In genomic region chr7:27132214-27132613, GRCh38 we compare ENCODE assay signal across 20 cellular contexts. TPM values are rescaled to one million over a fixed set of nuclear protein-coding genes. Genes with fewer than 3 reads are reported as not detected.
DNase-seq lines count a peak whose midpoint lies in the region; FAIRE-seq and TF ChIP-seq lines count a peak whose summit lies in the region.
"Had no signal": no experiment of that assay in that cellular context is flagged by ENCODE, and none has a peak within 500 bp of the region (broad histone marks: within the 10 kb centered on the region; RNA-seq: fewer than 3 reads in every experiment).

No MANE protein-coding gene starts in this region.

- no peak overlapping the region for H3K4me2 ChIP-seq in astrocyte (ENCODE audit: low read length)
- H3K4me2 ChIP-seq: BLaER1 had no signal

- H3K4me1 ChIP-seq in astrocyte (ENCODE audit: insufficient read depth, low read length) = peaks cover 6% of the 10 kb centered on the region

- no peaks in the 10 kb centered on the region for H3K79me2 ChIP-seq in astrocyte (ENCODE audit: insufficient read depth, low read length)

- H3K27ac ChIP-seq in astrocyte (ENCODE audit: low read depth, low read length) = no peak overlapping the region
- H3K27ac ChIP-seq: BLaER1, SJSA1 had no signal

- no peak for FAIRE-seq in astrocyte (lab: Jason Lieb, UNC)
- FAIRE-seq: GM18507 had no signal

- no peaks in the 10 kb centered on the region for H4K20me1 ChIP-seq in astrocyte (ENCODE audit: insufficient read depth, low read length)
- H4K20me1 ChIP-seq: BLaER1 had no signal

- H3K36me3 Mint-ChIP-seq in activated naive CD4-positive, alpha-beta T cell treated with anti-CD3 and anti-CD28 coated beads, Interleukin-2, amount 50 U/mL, for 24 hours = no peaks in the 10 kb centered on the region
- no peaks in the 10 kb centered on the region for H3K36me3 Mint-ChIP-seq in activated naive CD4-positive, alpha-beta T cell treated with anti-CD3 and anti-CD28 coated beads, Interleukin-2, amount 10 ng/mL, durations not matched to agents 7 days and 5 days
- H3K36me3 Mint-ChIP-seq in astrocyte (ENCODE audit: low read depth, unreplicated experiment) = no peaks in the 10 kb centered on the region
- H3K36me3 Mint-ChIP-seq in nephron progenitor cell (ENCODE audit: low read depth) = peaks cover 42% of the 10 kb centered on the region

- no peaks in the 10 kb centered on the region for H3K36me3 ChIP-seq in astrocyte (ENCODE audit: insufficient read depth, low read length)
- H3K36me3 ChIP-seq: BLaER1 had no signal

- no peak for DNase-seq in activated naive CD4-positive, alpha-beta T cell treated with anti-CD3 and anti-CD28 coated beads, Interleukin-2, amount 10 ng/mL, durations not matched to agents 7 days and 5 days
- peak; percentile 17 for DNase-seq in astrocyte (ENCODE audit: low read depth)
- DNase-seq in nephron progenitor cell = no peak
- DNase-seq in iPS-NIHi11 (ENCODE audit: low spot score) = no peak
- DNase-seq in SW 1271 (lab: John Stamatoyannopoulos, UW) = no peak
- no peak for DNase-seq in T-helper 9 cell
- no peak for DNase-seq in NCI-H146 treated with DMSO at 0.1 percent for 48 hours (lab: John Stamatoyannopoulos, UW; ENCODE audit: unreplicated experiment)
- DNase-seq: 8988T; DMS153; HCEC 1CT; NCI-H1436; NCI-H2081 treated with DMSO at 0.1 percent for 48 hours; NCI-H526; NK-92 treated with Interleukin-12 subunit alpha and Interleukin-12 subunit beta, amount 100 ng/mL, for 24 hours; OCI-M1 had no signal

- CTCF ChIA-PET in activated naive CD4-positive, alpha-beta T cell treated with anti-CD3 and anti-CD28 coated beads, Interleukin-2, amount 10 ng/mL, durations not matched to agents 7 days and 5 days (lab: Charles Lee) = no interaction called here

- no peak overlapping the region for H2AFZ ChIP-seq in astrocyte (ENCODE audit: low read depth, low read length)

- peaks cover 31% of the 10 kb centered on the region for H3K27me3 Mint-ChIP-seq in activated naive CD4-positive, alpha-beta T cell treated with anti-CD3 and anti-CD28 coated beads, Interleukin-2, amount 50 U/mL, for 24 hours
- H3K27me3 Mint-ChIP-seq in activated naive CD4-positive, alpha-beta T cell treated with anti-CD3 and anti-CD28 coated beads, Interleukin-2, amount 10 ng/mL, durations not matched to agents 7 days and 5 days = peaks cover 54% of the 10 kb centered on the region
- H3K27me3 Mint-ChIP-seq in astrocyte (ENCODE audit: low read depth, unreplicated experiment) (peaks cover 88% of the 10 kb centered on the region), nephron progenitor cell (ENCODE audit: low read depth, poor library complexity) (no peaks in the 10 kb centered on the region)

- no peak overlapping the region for H3K9ac ChIP-seq in astrocyte (ENCODE audit: low read length)
- H3K9ac ChIP-seq: BLaER1 had no signal

- H3K27me3 ChIP-seq in astrocyte (ENCODE audit: insufficient read depth, low read length) = peaks cover 82% of the 10 kb centered on the region
- H3K27me3 ChIP-seq: SJSA1 had no signal

- H3K9me3 ChIP-seq in astrocyte (ENCODE audit: insufficient read depth, low read depth, low read length) = no peaks in the 10 kb centered on the region
- H3K9me3 ChIP-seq: SJSA1 had no signal

- peak overlapping the region; percentile 13 for H3K4me3 Mint-ChIP-seq in activated naive CD4-positive, alpha-beta T cell treated with anti-CD3 and anti-CD28 coated beads, Interleukin-2, amount 50 U/mL, for 24 hours
- H3K4me3 Mint-ChIP-seq in activated naive CD4-positive, alpha-beta T cell treated with anti-CD3 and anti-CD28 coated beads, Interleukin-2, amount 10 ng/mL, durations not matched to agents 7 days and 5 days = no peak overlapping the region
- H3K4me3 Mint-ChIP-seq in astrocyte (ENCODE audit: unreplicated experiment) (no peak overlapping the region), nephron progenitor cell (peak overlapping the region; percentile 97)

- no peak overlapping the region for H3K4me3 ChIP-seq in astrocyte (ENCODE audit: insufficient read depth, low read depth, low read length)
- H3K4me3 ChIP-seq: BLaER1, SJSA1 had no signal

- H3K4me1 Mint-ChIP-seq in activated naive CD4-positive, alpha-beta T cell treated with anti-CD3 and anti-CD28 coated beads, Interleukin-2, amount 50 U/mL, for 24 hours = peaks cover 11% of the 10 kb centered on the region
- peaks cover 16% of the 10 kb centered on the region for H3K4me1 Mint-ChIP-seq in activated naive CD4-positive, alpha-beta T cell treated with anti-CD3 and anti-CD28 coated beads, Interleukin-2, amount 10 ng/mL, durations not matched to agents 7 days and 5 days
- H3K4me1 Mint-ChIP-seq in astrocyte (ENCODE audit: low read depth, unreplicated experiment) (no peaks in the 10 kb centered on the region), nephron progenitor cell (peaks cover 86% of the 10 kb centered on the region)

- H3K9me3 Mint-ChIP-seq in activated naive CD4-positive, alpha-beta T cell treated with anti-CD3 and anti-CD28 coated beads, Interleukin-2, amount 50 U/mL, for 24 hours = no peaks in the 10 kb centered on the region
- H3K9me3 Mint-ChIP-seq in activated naive CD4-positive, alpha-beta T cell treated with anti-CD3 and anti-CD28 coated beads, Interleukin-2, amount 10 ng/mL, durations not matched to agents 7 days and 5 days = no peaks in the 10 kb centered on the region
- H3K9me3 Mint-ChIP-seq in astrocyte (ENCODE audit: unreplicated experiment) (peaks cover 27% of the 10 kb centered on the region), nephron progenitor cell (no peaks in the 10 kb centered on the region)

- no peak for TF ChIP-seq CTCF in astrocyte (IDR thresholded peaks at IDR 0.05; ENCODE audit: insufficient read depth, low read depth, low read length)
- TF ChIP-seq CTCF in nephron progenitor cell (IDR thresholded peaks at IDR 0.05) = no peak

- H3K27ac Mint-ChIP-seq in activated naive CD4-positive, alpha-beta T cell treated with anti-CD3 and anti-CD28 coated beads, Interleukin-2, amount 50 U/mL, for 24 hours = no peak overlapping the region
- no peak overlapping the region for H3K27ac Mint-ChIP-seq in activated naive CD4-positive, alpha-beta T cell treated with anti-CD3 and anti-CD28 coated beads, Interleukin-2, amount 10 ng/mL, durations not matched to agents 7 days and 5 days
- H3K27ac Mint-ChIP-seq in astrocyte (ENCODE audit: unreplicated experiment) = no peak overlapping the region
- H3K27ac Mint-ChIP-seq in nephron progenitor cell = peak overlapping the region; percentile 96

RNA-seq across cellular contexts. Expression of gene HOXA4, which starts 1.7 kb away (rescaled TPM):
- not detected in 2 replicates for total RNA-seq in astrocyte

RNA-seq across cellular contexts. Expression of gene HOXA5, which starts 11.3 kb away (rescaled TPM):
- not detected in 2 replicates for total RNA-seq in astrocyte

RNA-seq across cellular contexts. Expression of gene HOXA6, which starts 15.4 kb away (rescaled TPM):
- not detected in 2 replicates for total RNA-seq in astrocyte

RNA-seq across cellular contexts. Expression of gene HOXA3, which starts 20.2 kb away (rescaled TPM):
- total RNA-seq in astrocyte = not detected in 2 replicates
- total RNA-seq: HT1080 had no signal

RNA-seq across cellular contexts. Expression of gene HOXA7, which starts 24.3 kb away (rescaled TPM):
- total RNA-seq in astrocyte = not detected in 2 replicates
- total RNA-seq: HT1080 had no signal

Comparison
In these comparisons a context has a peak if more than half of its experiments do, and no peak if none do; other contexts are left out.
1. H3K4me3 Mint-ChIP-seq: peak in activated naive CD4-positive, alpha-beta T cell treated with anti-CD3 and anti-CD28 coated beads, Interleukin-2, amount 50 U/mL, for 24 hours (single experiment) and nephron progenitor cell (single experiment); none in activated naive CD4-positive, alpha-beta T cell treated with anti-CD3 and anti-CD28 coated beads, Interleukin-2, amount 10 ng/mL, durations not matched to agents 7 days and 5 days (single experiment) and astrocyte (single experiment).